Comparison of ENCODE assay signal across 18 cellular contexts in the genomic region with DNA sequence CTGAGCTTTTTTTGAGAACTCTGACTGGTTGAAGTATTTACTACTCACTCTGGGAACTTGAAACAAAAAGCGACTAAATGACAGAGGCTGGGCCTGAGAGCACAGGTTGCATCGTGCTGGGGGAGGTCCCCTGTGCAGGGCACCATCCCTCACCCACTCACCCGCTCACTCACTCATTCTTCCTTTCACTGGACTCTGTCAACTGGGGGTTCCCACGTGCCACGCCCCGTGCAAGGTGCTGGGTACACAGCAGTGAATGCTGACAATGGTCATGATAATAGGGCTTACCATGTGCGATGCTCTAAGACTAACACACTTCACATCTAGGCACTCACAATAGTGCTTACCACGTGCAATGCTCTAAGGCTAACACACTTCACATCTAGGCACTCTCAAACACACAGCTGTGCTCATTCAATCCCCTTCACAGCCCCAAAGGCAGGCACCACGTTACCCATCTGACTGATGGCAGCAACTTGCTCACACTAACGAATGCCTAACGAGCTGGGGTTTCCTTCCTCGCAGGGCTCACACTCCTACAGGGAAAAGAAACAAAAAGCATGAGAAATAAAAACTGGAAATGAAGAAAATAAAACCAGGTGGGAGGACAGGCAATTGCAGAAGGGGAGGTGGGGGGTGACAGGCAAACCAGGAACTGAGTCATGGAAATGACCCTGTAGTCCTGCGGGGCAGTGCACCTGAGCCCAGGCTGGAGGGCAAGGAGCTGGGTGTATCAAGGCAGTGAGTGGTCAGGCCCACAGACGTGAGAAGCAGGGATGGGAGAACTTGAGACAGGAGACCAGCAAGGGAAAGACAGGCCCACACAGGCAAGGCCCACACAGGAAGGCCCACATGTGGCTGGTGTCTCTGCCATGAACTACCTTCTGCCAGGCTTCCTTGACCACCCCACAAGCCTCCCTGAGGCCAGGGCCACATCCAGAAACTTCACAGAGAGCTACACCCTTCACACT.
DNase-seq lines count a peak whose midpoint lies in the region; TF ChIP-seq lines count a peak whose summit lies in the region.
"Had no signal": no experiment of that assay in that cellular context is flagged by ENCODE, and none has a peak within 500 bp of the region (broad histone marks: within the 10 kb centered on the region; RNA-seq: fewer than 3 reads in every experiment).

No MANE protein-coding gene starts in this region.

- no peak overlapping the region for H3K4me3 Mint-ChIP-seq in activated CD4-positive, alpha-beta memory T cell treated with anti-CD3 and anti-CD28 coated beads for 36 hours
- no peak overlapping the region for H3K4me3 Mint-ChIP-seq in activated CD4-positive, alpha-beta memory T cell treated with anti-CD3 and anti-CD28 coated beads, Interleukin-2, amount 10 ng/mL, durations not matched to agents 7 days and 5 days
- H3K4me3 Mint-ChIP-seq: CD14-positive monocyte, immature natural killer cell had no signal

- H3K9ac ChIP-seq in Karpas-422 (ENCODE audit: low read length): no peak overlapping the region

- CTCF ChIA-PET in activated CD4-positive, alpha-beta memory T cell treated with anti-CD3 and anti-CD28 coated beads for 36 hours (lab: Charles Lee): no interaction called here
- CTCF ChIA-PET in activated CD4-positive, alpha-beta memory T cell treated with anti-CD3 and anti-CD28 coated beads, Interleukin-2, amount 10 ng/mL, durations not matched to agents 7 days and 5 days (lab: Charles Lee): no interaction called here

- no peaks in the 10 kb centered on the region for H3K27me3 ChIP-seq in Karpas-422 (ENCODE audit: low read length)
- H3K27me3 ChIP-seq: neutrophil had no signal

- no peak overlapping the region for H3K4me2 ChIP-seq in Karpas-422 (ENCODE audit: low read depth, low read length, poor library complexity, severe bottlenecking)

- no peak overlapping the region for H3K27ac ChIP-seq in Karpas-422 (ENCODE audit: low read length)
- H3K27ac ChIP-seq: dorsolateral prefrontal cortex, neutrophil had no signal

- H3K4me1 ChIP-seq in Karpas-422 (ENCODE audit: low read length): no peaks in the 10 kb centered on the region

- H3K79me2 ChIP-seq in Karpas-422 (ENCODE audit: low read length): no peaks in the 10 kb centered on the region

- no peak overlapping the region for H2AFZ ChIP-seq in Karpas-422 (ENCODE audit: low read length)

- H3K9me3 Mint-ChIP-seq in activated CD4-positive, alpha-beta memory T cell treated with anti-CD3 and anti-CD28 coated beads for 36 hours: no peaks in the 10 kb centered on the region
- H3K9me3 Mint-ChIP-seq in activated CD4-positive, alpha-beta memory T cell treated with anti-CD3 and anti-CD28 coated beads, Interleukin-2, amount 10 ng/mL, durations not matched to agents 7 days and 5 days: no peaks in the 10 kb centered on the region
- H3K9me3 Mint-ChIP-seq: immature natural killer cell had no signal

- DNase-seq in activated CD4-positive, alpha-beta memory T cell treated with anti-CD3 and anti-CD28 coated beads for 36 hours: peak; percentile 19
- DNase-seq in activated CD4-positive, alpha-beta memory T cell treated with anti-CD3 and anti-CD28 coated beads, Interleukin-2, amount 10 ng/mL, durations not matched to agents 7 days and 5 days: no peak
- DNase-seq in Karpas-422 (peak; percentile 34), fibroblast of peridontal ligament (ENCODE audit: extremely low read depth) (peak; percentile 12), renal cortical epithelial cell (ENCODE audit: low read depth) (peak; percentile 30), iPS-NIHi7 (ENCODE audit: extremely low spot score) (no peak), GOT3 (lab: John Stamatoyannopoulos, UW) (no peak), GM20000 (ENCODE audit: low spot score) (no peak)
- DNase-seq: activated gamma-delta T cell treated with Interleukin-2 at 50 U/mL for 16 hours, DND-41, glutamatergic neuron, immature natural killer cell, NCI-H2081 treated with DMSO at 0.1 percent for 48 hours, NCI-H524, trophoblast cell had no signal

- H3K4me3 ChIP-seq in Karpas-422 (ENCODE audit: low read length): no peak overlapping the region
- H3K4me3 ChIP-seq: dorsolateral prefrontal cortex had no signal

- H4K20me1 ChIP-seq in Karpas-422 (ENCODE audit: insufficient read depth, low read depth, low read length): no peaks in the 10 kb centered on the region

- H3K27me3 Mint-ChIP-seq in activated CD4-positive, alpha-beta memory T cell treated with anti-CD3 and anti-CD28 coated beads for 36 hours: peaks cover 27% of the 10 kb centered on the region
- peaks cover 3% of the 10 kb centered on the region for H3K27me3 Mint-ChIP-seq in activated CD4-positive, alpha-beta memory T cell treated with anti-CD3 and anti-CD28 coated beads, Interleukin-2, amount 10 ng/mL, durations not matched to agents 7 days and 5 days

- TF ChIP-seq CTCF in GM20000 (IDR thresholded peaks at IDR 0.05; ENCODE audit: extremely low read depth, missing control alignments): no peak

- no peaks in the 10 kb centered on the region for H3K9me3 ChIP-seq in Karpas-422 (ENCODE audit: low read length)
- H3K9me3 ChIP-seq: neutrophil had no signal

- POLR2A ChIA-PET in activated CD4-positive, alpha-beta memory T cell treated with anti-CD3 and anti-CD28 coated beads for 36 hours (lab: Charles Lee): no interaction called here
- POLR2A ChIA-PET in activated CD4-positive, alpha-beta memory T cell treated with anti-CD3 and anti-CD28 coated beads, Interleukin-2, amount 10 ng/mL, durations not matched to agents 7 days and 5 days (lab: Charles Lee): no interaction called here

- no peak overlapping the region for H3K27ac Mint-ChIP-seq in activated CD4-positive, alpha-beta memory T cell treated with anti-CD3 and anti-CD28 coated beads for 36 hours
- H3K27ac Mint-ChIP-seq in activated CD4-positive, alpha-beta memory T cell treated with anti-CD3 and anti-CD28 coated beads, Interleukin-2, amount 10 ng/mL, durations not matched to agents 7 days and 5 days: no peak overlapping the region
- H3K27ac Mint-ChIP-seq: immature natural killer cell had no signal

- no peaks in the 10 kb centered on the region for H3K9me2 ChIP-seq in Karpas-422 (replicated peaks; ENCODE audit: insufficient read depth, low read length)

- H3K4me1 Mint-ChIP-seq in activated CD4-positive, alpha-beta memory T cell treated with anti-CD3 and anti-CD28 coated beads for 36 hours (ENCODE audit: low read depth): no peaks in the 10 kb centered on the region
- no peaks in the 10 kb centered on the region for H3K4me1 Mint-ChIP-seq in activated CD4-positive, alpha-beta memory T cell treated with anti-CD3 and anti-CD28 coated beads, Interleukin-2, amount 10 ng/mL, durations not matched to agents 7 days and 5 days
- H3K4me1 Mint-ChIP-seq: immature natural killer cell had no signal

- no peaks in the 10 kb centered on the region for H3K36me3 ChIP-seq in Karpas-422 (ENCODE audit: insufficient read depth, low read length)
- H3K36me3 ChIP-seq: neutrophil had no signal

- no peaks in the 10 kb centered on the region for H3K36me3 Mint-ChIP-seq in activated CD4-positive, alpha-beta memory T cell treated with anti-CD3 and anti-CD28 coated beads for 36 hours
- H3K36me3 Mint-ChIP-seq in activated CD4-positive, alpha-beta memory T cell treated with anti-CD3 and anti-CD28 coated beads, Interleukin-2, amount 10 ng/mL, durations not matched to agents 7 days and 5 days (ENCODE audit: low read depth): no peaks in the 10 kb centered on the region
- H3K36me3 Mint-ChIP-seq: CD14-positive monocyte, immature natural killer cell had no signal

- intact Hi-C loops in activated CD4-positive, alpha-beta memory T cell treated with anti-CD3 and anti-CD28 coated beads for 36 hours (cut with micrococcal nuclease): no loop called here

Comparison
In these comparisons a context has a peak if more than half of its experiments do, and no peak if none do; other contexts are left out.
1. DNase-seq: peak in activated CD4-positive, alpha-beta memory T cell treated with anti-CD3 and anti-CD28 coated beads for 36 hours (single experiment), Karpas-422 (single experiment), fibroblast of peridontal ligament (single experiment) and renal cortical epithelial cell (single experiment); none in activated CD4-positive, alpha-beta memory T cell treated with anti-CD3 and anti-CD28 coated beads, Interleukin-2, amount 10 ng/mL, durations not matched to agents 7 days and 5 days (single experiment), iPS-NIHi7 (single experiment), GOT3 (single experiment) and GM20000 (single experiment).